In genomic region chr3:112090899-112091586, GRCh38 we compare ENCODE assay signal across 15 cellular contexts. TPM values are rescaled to one million over a fixed set of nuclear protein-coding genes. Genes with fewer than 3 reads are reported as not detected.
DNase-seq lines count a peak whose midpoint lies in the region; ATAC-seq and TF ChIP-seq lines count a peak whose summit lies in the region.
"Had no signal": no experiment of that assay in that cellular context is flagged by ENCODE, and none has a peak within 500 bp of the region (broad histone marks: within the 10 kb centered on the region; RNA-seq: fewer than 3 reads in every experiment).

No MANE protein-coding gene starts in this region.

- no peak overlapping the region for H3K4me3 ChIP-seq in Panc1 (ENCODE audit: low read depth in 2 of 2, low read length in 2 of 2)
- no peak overlapping the region for H3K4me3 ChIP-seq in MG63
- H3K4me3 ChIP-seq: K562 had no signal

- H3K36me3 Mint-ChIP-seq in neural crest cell (ENCODE audit: low read depth), result peaks cover 8% of the 10 kb centered on the region
- H3K36me3 Mint-ChIP-seq: brain had no signal

- H3K4me1 ChIP-seq in Panc1 (ENCODE audit: control insufficient read depth, insufficient read depth, low read length), result peaks cover 56% of the 10 kb centered on the region

- POLR2A ChIA-PET in Panc1 (lab: Charles Lee), result no interaction called here

- intact Hi-C loops in Panc1 (cut with micrococcal nuclease; ENCODE audit: unreplicated experiment), result no loop called here

- no peak for TF ChIP-seq CTCF in Panc1 (IDR thresholded peaks at IDR 0.05)
- no peak for TF ChIP-seq CTCF in neural crest cell (conservative IDR thresholded peaks at IDR 0.05)

- ATAC-seq in HG03354 (IDR thresholded peaks at IDR 0.05; ENCODE audit: poor library complexity, severe bottlenecking, unreplicated experiment) (peak; percentile 42), Panc1 (no peak)
- ATAC-seq: K562; naive thymus-derived CD8-positive, alpha-beta T cell had no signal

- peaks cover 59% of the 10 kb centered on the region for H3K4me1 Mint-ChIP-seq in neural crest cell

- H3K4me3 Mint-ChIP-seq in neural crest cell, result peak overlapping the region; percentile 76
- H3K4me3 Mint-ChIP-seq: naive thymus-derived CD8-positive, alpha-beta T cell had no signal

- H3K9me3 ChIP-seq in Panc1 (ENCODE audit: control insufficient read depth, insufficient read depth, low read depth, low read length) (no peaks in the 10 kb centered on the region), MG63 (no peaks in the 10 kb centered on the region)

- no peaks in the 10 kb centered on the region for H3K27me3 ChIP-seq in Panc1 (ENCODE audit: control insufficient read depth, insufficient read depth, low read length)
- no peaks in the 10 kb centered on the region for H3K27me3 ChIP-seq in MG63

- in situ Hi-C loops in Panc1 (cut with HindIII; ENCODE audit: low pct_unique_long_range_greater_than_20kb, low sequenced_read_pairs), result no loop called here

- H3K9me3 Mint-ChIP-seq in neural crest cell, result no peaks in the 10 kb centered on the region
- H3K9me3 Mint-ChIP-seq: naive thymus-derived CD8-positive, alpha-beta T cell had no signal

- H3K27ac ChIP-seq in Panc1 (ENCODE audit: low read length), result peak overlapping the region; percentile 45

- peaks cover 19% of the 10 kb centered on the region for H3K27me3 Mint-ChIP-seq in neural crest cell (ENCODE audit: low read depth)

- CTCF ChIA-PET in Panc1 (lab: Charles Lee), result no interaction called here

- H3K36me3 ChIP-seq in Panc1 (ENCODE audit: control insufficient read depth, insufficient read depth, low read length) (no peaks in the 10 kb centered on the region), MG63 (no peaks in the 10 kb centered on the region; the same call in 1 of the 2 replicates)

- DNase-seq in NCI-H187 (lab: John Stamatoyannopoulos, UW), result peak; percentile 17 to 22
- no peak for DNase-seq in NCI-H187 treated with DMSO at 0.1 percent for 48 hours (lab: John Stamatoyannopoulos, UW)
- DNase-seq in Panc1 (ENCODE audit: low read depth, low spot score), result no peak
- no peak for DNase-seq in neural crest cell (ENCODE audit: low read depth, low spot score)
- DNase-seq in MG63, result no peak
- no peak for DNase-seq in NCI-H82 treated with DMSO at 0.1 percent for 48 hours (lab: John Stamatoyannopoulos, UW; ENCODE audit: unreplicated experiment)
- no peak for DNase-seq in SW 1271 (lab: John Stamatoyannopoulos, UW)
- DNase-seq: effector memory CD4-positive, alpha-beta T cell; naive thymus-derived CD8-positive, alpha-beta T cell; NK-92 treated with Interleukin-12 subunit alpha and Interleukin-12 subunit beta, amount 100 ng/mL, for 24 hours had no signal

- H3K27ac Mint-ChIP-seq in neural crest cell (ENCODE audit: unreplicated experiment), result no peak overlapping the region
- H3K27ac Mint-ChIP-seq: naive thymus-derived CD8-positive, alpha-beta T cell had no signal

- BruUV-seq in Panc1 (replicated peaks; lab: Mats Ljungman, UMichigan), result no TSS peak

RNA-seq across cellular contexts. Expression of gene C3orf52, which starts 4.9 kb away (rescaled TPM):
- total RNA-seq in Panc1 (2021; ENCODE audit: unreplicated experiment), result 12.6 TPM
- polyA plus RNA-seq in Panc1 (2012; ENCODE audit: insufficient read length), result 3.7 TPM
- 21.5 and 22.5 TPM in 2 replicates for total RNA-seq in neural crest cell
- 2.2 and 2.4 TPM in 2 replicates for total RNA-seq in MG63 (2014; rRNA removed; shearing (Covaris generic); ENCODE audit: low replicate concordance)

RNA-seq across cellular contexts. Expression of gene GCSAM, which starts 42.0 kb away (rescaled TPM):
- total RNA-seq in Panc1 (2021; ENCODE audit: unreplicated experiment), result 0.08 TPM
- polyA plus RNA-seq in Panc1 (2012; ENCODE audit: insufficient read length), result 0.28 TPM
- total RNA-seq in neural crest cell, result not detected in 2 replicates
- not detected in 2 replicates for total RNA-seq in MG63 (2014; rRNA removed; shearing (Covaris generic); ENCODE audit: low replicate concordance)
- total RNA-seq: frontal cortex, K562 had no signal

RNA-seq across cellular contexts. Expression of gene TMPRSS7, which starts 56.5 kb away (rescaled TPM):
- total RNA-seq in Panc1 (2021; ENCODE audit: unreplicated experiment) (not detected), neural crest cell (not detected in 2 replicates)
- not detected for polyA plus RNA-seq in Panc1 (2012; ENCODE audit: insufficient read length)
- not detected in 2 replicates for total RNA-seq in MG63 (2014; rRNA removed; shearing (Covaris generic); ENCODE audit: low replicate concordance)
- total RNA-seq: K562; naive thymus-derived CD8-positive, alpha-beta T cell; urinary bladder had no signal
- polyA plus RNA-seq: K562, urinary bladder had no signal

Comparison
In these comparisons a context has a peak if more than half of its experiments do, and no peak if none do; other contexts are left out.
1. DNase-seq: peak in NCI-H187 (2 of 2); none in NCI-H187 treated with DMSO at 0.1 percent for 48 hours (single experiment), Panc1 (single experiment), neural crest cell (single experiment), MG63 (single experiment), NCI-H82 treated with DMSO at 0.1 percent for 48 hours (single experiment) and SW 1271 (0 of 2).